ENCODE assay signal across 8 cellular contexts in genomic region chr20:10434832-10435812, GRCh38.
A peak's percentile ranks its signal among the peaks of the same experiment; 100 is the strongest.
DNase-seq lines count a peak whose midpoint lies in the region; ATAC-seq lines count a peak whose summit lies in the region.

Gene SLX4IP, plus strand, starts transcription at chr20:10435305. Its CDS starts 22,900 bp downstream, at chr20:10458205.

- ATAC-seq in GM19372 (IDR thresholded peaks at IDR 0.05; ENCODE audit: low read depth, unreplicated experiment) (peak; percentile 55), HG03521 (IDR thresholded peaks at IDR 0.05; ENCODE audit: unreplicated experiment) (peak; percentile 48)

- DNase-seq in C1 segment of cervical spinal cord (lab: John Stamatoyannopoulos, UW) (peak; percentile 29 to 98 (median 89)), NCI-H69 (lab: John Stamatoyannopoulos, UW) (peak; percentile 99), dedifferentiated amniotic fluid mesenchymal stem cell (ENCODE audit: extremely low spot score) (peak; percentile 91), left kidney (ENCODE audit: low read depth, low spot score) (peak; percentile 99)
- peak; percentile 79 for DNase-seq in activated CD4-positive, alpha-beta T cell treated with anti-CD3 and anti-CD28 coated beads, Interleukin-2, amount 50 U/mL, for 1 hour
- DNase-seq in stimulated activated CD4-positive, alpha-beta T cell treated with anti-CD3 and anti-CD28 coated beads, Interleukin-2, amount 100 ng/mL, for 24 hours = peak; percentile 80 to 81

Comparison
In these comparisons a context has a peak if more than half of its experiments do, and no peak if none do; other contexts are left out.
1. Peak in every context shown above with its lines: DNase-seq and ATAC-seq.